Comparison of ENCODE assay signal across 17 cellular contexts in the genomic region with DNA sequence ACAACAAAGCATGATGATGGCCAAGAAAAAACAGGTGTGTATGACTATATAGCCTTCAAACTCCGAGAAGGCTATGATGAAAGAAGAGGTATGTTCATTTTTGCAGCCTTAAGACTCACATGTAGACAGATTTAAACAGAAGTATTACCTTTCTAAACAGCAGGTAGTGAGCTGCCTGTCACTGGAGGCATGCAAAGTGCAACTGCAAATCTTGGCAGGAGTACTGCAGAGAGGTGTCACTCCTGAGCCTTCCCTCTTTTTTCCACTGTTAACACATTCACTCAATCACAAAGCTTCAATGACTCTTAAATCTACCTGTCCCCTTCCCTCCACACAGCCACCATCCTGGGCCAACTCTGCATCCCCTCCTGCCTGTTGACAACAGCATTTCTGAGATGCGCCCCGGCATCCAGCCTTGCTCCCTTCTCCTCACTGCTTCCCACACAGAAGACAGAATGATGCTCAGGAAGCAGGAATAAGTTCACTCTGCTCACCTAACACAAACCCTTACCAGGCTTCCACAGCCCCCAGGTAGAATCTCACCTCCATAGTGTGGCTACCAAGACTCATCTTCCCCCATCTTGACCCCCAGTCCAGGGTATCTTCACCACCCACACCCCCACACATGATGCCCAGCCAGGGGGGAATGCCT.
DNase-seq lines count a peak whose midpoint lies in the region; ATAC-seq and TF ChIP-seq lines count a peak whose summit lies in the region.
"Had no signal": no experiment of that assay in that cellular context is flagged by ENCODE, and none has a peak within 500 bp of the region (broad histone marks: within the 10 kb centered on the region; RNA-seq: fewer than 3 reads in every experiment).

No MANE protein-coding gene starts in this region.

- H3K36me3 ChIP-seq in suprapubic skin (no peaks in the 10 kb centered on the region), vagina (no peaks in the 10 kb centered on the region), trophoblast cell (ENCODE audit: control insufficient read depth in 1 of 2, insufficient read depth in 2 of 2, low read length in 2 of 2) (no peaks in the 10 kb centered on the region)
- H3K36me3 ChIP-seq: BE2C had no signal

- H4K8ac ChIP-seq in trophoblast cell (ENCODE audit: low read depth, low read length): no peak overlapping the region

- H2BK120ac ChIP-seq in trophoblast cell (ENCODE audit: insufficient read depth, low read length, poor library complexity): no peak overlapping the region

- no peak for ATAC-seq in activated CD8-positive, alpha-beta memory T cell treated with anti-CD3 and anti-CD28 coated beads, Interleukin-2, amount 10 ng/mL, durations not matched to agents 7 days and 5 days
- no peak for ATAC-seq in HG03159 (IDR thresholded peaks at IDR 0.05; ENCODE audit: unreplicated experiment)

- no peak overlapping the region for H4K91ac ChIP-seq in trophoblast cell (ENCODE audit: low read depth, low read length)

- no peaks in the 10 kb centered on the region for H3K79me1 ChIP-seq in trophoblast cell (ENCODE audit: low read length)

- intact Hi-C loops in vagina (cut with DNase I): no loop called here

- H2AK5ac ChIP-seq in trophoblast cell (ENCODE audit: low read length): no peak overlapping the region

- no peaks in the 10 kb centered on the region for H3K27me3 Mint-ChIP-seq in activated CD8-positive, alpha-beta memory T cell treated with anti-CD3 and anti-CD28 coated beads, Interleukin-2, amount 10 ng/mL, durations not matched to agents 7 days and 5 days
- H3K27me3 Mint-ChIP-seq in brain: no peaks in the 10 kb centered on the region
- H3K27me3 Mint-ChIP-seq: CD4-positive, CD25-positive, alpha-beta regulatory T cell had no signal

- H3K14ac ChIP-seq in trophoblast cell (ENCODE audit: low read length): no peak overlapping the region

- H3K9me3 ChIP-seq in suprapubic skin: no peaks in the 10 kb centered on the region
- no peaks in the 10 kb centered on the region for H3K9me3 ChIP-seq in vagina
- H3K9me3 ChIP-seq in trophoblast cell (ENCODE audit: insufficient read depth, low read depth, low read length): peaks cover 3% of the 10 kb centered on the region
- H3K9me3 ChIP-seq: BE2C had no signal

- WGBS in suprapubic skin: 91% methylated on average over 3 of the region's 3 CpGs
- no CpG with 5 or more reads among the region's 3 CpGs for WGBS in trophoblast cell (ENCODE audit: extremely low coverage, insufficient coverage, insufficient read length)

- H3K27me3 ChIP-seq in suprapubic skin (no peaks in the 10 kb centered on the region), vagina (no peaks in the 10 kb centered on the region), trophoblast cell (ENCODE audit: insufficient read depth, low read length) (no peaks in the 10 kb centered on the region)
- H3K27me3 ChIP-seq: BE2C had no signal

- H3K4me1 Mint-ChIP-seq in activated CD8-positive, alpha-beta memory T cell treated with anti-CD3 and anti-CD28 coated beads, Interleukin-2, amount 10 ng/mL, durations not matched to agents 7 days and 5 days: no peaks in the 10 kb centered on the region
- H3K4me1 Mint-ChIP-seq in brain: peaks cover 61% of the 10 kb centered on the region

- peak; percentile 29 for DNase-seq in activated CD8-positive, alpha-beta memory T cell treated with anti-CD3 and anti-CD28 coated beads, Interleukin-2, amount 10 ng/mL, durations not matched to agents 7 days and 5 days
- DNase-seq in activated CD8-positive, alpha-beta memory T cell treated with anti-CD3 and anti-CD28 coated beads, Interleukin-2, amount 50 U/mL, for 48 hours: no peak
- peak; percentile 72 for DNase-seq in mesenteric fat pad (ENCODE audit: low spot score)
- DNase-seq in suprapubic skin (ENCODE audit: low spot score in 2 of 2): peak; percentile 22 to 64
- no peak for DNase-seq in vagina (ENCODE audit: extremely low spot score in 2 of 2)
- no peak for DNase-seq in trophoblast cell
- DNase-seq: BE2C; CD4-positive, CD25-positive, alpha-beta regulatory T cell; DMS 273 treated with DMSO at 0.1 percent for 48 hours; DND-41; HCEC 1CT; NCI-H2081 treated with DMSO at 0.1 percent for 48 hours; NCI-H748 treated with DMSO at 0.1 percent for 48 hours; NK-92 treated with Interleukin-12 subunit alpha and Interleukin-12 subunit beta, amount 100 ng/mL, for 24 hours; Right ventricle myocardium superior had no signal

- no peak for TF ChIP-seq EP300 in suprapubic skin (IDR thresholded peaks at IDR 0.05)

- H3K4ac ChIP-seq in trophoblast cell (ENCODE audit: low read depth, low read length): no peak overlapping the region

- H3K4me3 ChIP-seq in suprapubic skin (no peak overlapping the region), vagina (no peak overlapping the region), trophoblast cell (ENCODE audit: low read depth, low read length) (no peak overlapping the region)

- TF ChIP-seq POLR2A in suprapubic skin (IDR thresholded peaks at IDR 0.05) (no peak), vagina (IDR thresholded peaks at IDR 0.05) (no peak)

- no peak overlapping the region for H2AFZ ChIP-seq in trophoblast cell (ENCODE audit: insufficient read depth, low read length, poor library complexity)

- H2BK12ac ChIP-seq in trophoblast cell (ENCODE audit: low read length): no peak overlapping the region

- no peak overlapping the region for H3K27ac ChIP-seq in suprapubic skin
- H3K27ac ChIP-seq in vagina: no peak overlapping the region
- H3K27ac ChIP-seq in trophoblast cell (ENCODE audit: low read depth, low read length): no peak overlapping the region

- H3K4me3 Mint-ChIP-seq in activated CD8-positive, alpha-beta memory T cell treated with anti-CD3 and anti-CD28 coated beads, Interleukin-2, amount 10 ng/mL, durations not matched to agents 7 days and 5 days: no peak overlapping the region
- no peak overlapping the region for H3K4me3 Mint-ChIP-seq in brain
- H3K4me3 Mint-ChIP-seq: CD4-positive, CD25-positive, alpha-beta regulatory T cell had no signal

- H4K12ac ChIP-seq in trophoblast cell (ENCODE audit: low read depth, low read length): no peak overlapping the region

- H3K27ac Mint-ChIP-seq in activated CD8-positive, alpha-beta memory T cell treated with anti-CD3 and anti-CD28 coated beads, Interleukin-2, amount 10 ng/mL, durations not matched to agents 7 days and 5 days: no peak overlapping the region
- peak overlapping the region in 4 of 5 experiments; percentile 54 to 93 (median 76) for H3K27ac Mint-ChIP-seq in brain
- H3K27ac Mint-ChIP-seq: CD4-positive, CD25-positive, alpha-beta regulatory T cell had no signal

- no peak overlapping the region for H3K23ac ChIP-seq in trophoblast cell (ENCODE audit: low read length)

- no peak overlapping the region for H2BK5ac ChIP-seq in trophoblast cell (ENCODE audit: low read depth, low read length, poor library complexity)

- no peak overlapping the region for H3K18ac ChIP-seq in trophoblast cell (ENCODE audit: low read length)

- H3K36me3 Mint-ChIP-seq in activated CD8-positive, alpha-beta memory T cell treated with anti-CD3 and anti-CD28 coated beads, Interleukin-2, amount 10 ng/mL, durations not matched to agents 7 days and 5 days: no peaks in the 10 kb centered on the region
- no peaks in the 10 kb centered on the region for H3K36me3 Mint-ChIP-seq in brain
- H3K36me3 Mint-ChIP-seq: CD4-positive, CD25-positive, alpha-beta regulatory T cell had no signal

- no peak overlapping the region for H3K9ac ChIP-seq in trophoblast cell (ENCODE audit: low read length)

- H3K9me3 Mint-ChIP-seq in activated CD8-positive, alpha-beta memory T cell treated with anti-CD3 and anti-CD28 coated beads, Interleukin-2, amount 10 ng/mL, durations not matched to agents 7 days and 5 days (ENCODE audit: low read depth): no peaks in the 10 kb centered on the region
- no peaks in the 10 kb centered on the region for H3K9me3 Mint-ChIP-seq in brain

- H3K79me2 ChIP-seq in trophoblast cell (ENCODE audit: control insufficient read depth, insufficient read depth, low read length, poor library complexity): no peaks in the 10 kb centered on the region

- TF ChIP-seq CTCF in brain (conservative IDR thresholded peaks at IDR 0.05) (no peak), suprapubic skin (IDR thresholded peaks at IDR 0.05) (no peak), vagina (IDR thresholded peaks at IDR 0.05) (no peak)

- H3K4me1 ChIP-seq in suprapubic skin (no peaks in the 10 kb centered on the region), vagina (no peaks in the 10 kb centered on the region), trophoblast cell (ENCODE audit: control insufficient read depth in 1 of 2, insufficient read depth in 2 of 2, low read length in 2 of 2) (no peaks in the 10 kb centered on the region)

- CTCF ChIA-PET in activated CD8-positive, alpha-beta memory T cell treated with anti-CD3 and anti-CD28 coated beads, Interleukin-2, amount 10 ng/mL, durations not matched to agents 7 days and 5 days (lab: Charles Lee): no interaction called here

- H3K4me2 ChIP-seq in trophoblast cell (ENCODE audit: low read length): no peak overlapping the region

Comparison
In these comparisons a context has a peak if more than half of its experiments do, and no peak if none do; other contexts are left out.
1. DNase-seq: peak in activated CD8-positive, alpha-beta memory T cell treated with anti-CD3 and anti-CD28 coated beads, Interleukin-2, amount 10 ng/mL, durations not matched to agents 7 days and 5 days (single experiment), mesenteric fat pad (single experiment) and suprapubic skin (2 of 2); none in activated CD8-positive, alpha-beta memory T cell treated with anti-CD3 and anti-CD28 coated beads, Interleukin-2, amount 50 U/mL, for 48 hours (single experiment), vagina (0 of 2) and trophoblast cell (0 of 2).